Comparison of ENCODE assay signal across 20 cellular contexts in genomic region chr9:70481471-70481870, GRCh38.
DNase-seq lines count a peak whose midpoint lies in the region; ATAC-seq and TF ChIP-seq lines count a peak whose summit lies in the region.
"Had no signal": no experiment of that assay in that cellular context is flagged by ENCODE, and none has a peak within 500 bp of the region (broad histone marks: within the 10 kb centered on the region; RNA-seq: fewer than 3 reads in every experiment).

No MANE protein-coding gene starts in this region.

- no peaks in the 10 kb centered on the region for H3K27me3 ChIP-seq in right cardiac atrium (ENCODE audit: control insufficient read depth, insufficient read depth)
- H3K27me3 ChIP-seq in right lobe of liver: no peaks in the 10 kb centered on the region
- no peaks in the 10 kb centered on the region for H3K27me3 ChIP-seq in skeletal muscle tissue (ENCODE audit: control insufficient read depth in 3 of 3, insufficient read depth in 3 of 3, low read length in 3 of 3)
- no peaks in the 10 kb centered on the region for H3K27me3 ChIP-seq in aorta (ENCODE audit: control insufficient read depth in 1 of 2, insufficient read depth in 2 of 2, low read length in 1 of 2)

- no peak for TF ChIP-seq CTCF in right lobe of liver (IDR thresholded peaks at IDR 0.05)

- peaks cover 46% of the 10 kb centered on the region for H3K4me1 ChIP-seq in right cardiac atrium (ENCODE audit: control insufficient read depth, insufficient read depth, low read length)
- H3K4me1 ChIP-seq in right lobe of liver: peaks cover 0 to 55% (median 26%) of the 10 kb centered on the region in 4 donors
- peaks cover 53 to 79% (median 70%) of the 10 kb centered on the region in 3 donors for H3K4me1 ChIP-seq in skeletal muscle tissue (ENCODE audit: control insufficient read depth in 3 of 3, insufficient read depth in 3 of 3, low read length in 3 of 3)
- peaks cover 8 to 18% of the 10 kb centered on the region in 2 donors for H3K4me1 ChIP-seq in aorta (ENCODE audit: control insufficient read depth in 1 of 2, insufficient read depth in 2 of 2, low read length in 2 of 2)
- H3K4me1 ChIP-seq: Caco-2 had no signal

- H3K4me3 ChIP-seq in right cardiac atrium (ENCODE audit: low read length): no peak overlapping the region
- H3K4me3 ChIP-seq in right lobe of liver: no peak overlapping the region
- H3K4me3 ChIP-seq in skeletal muscle tissue (ENCODE audit: low read length in 3 of 3): no peak overlapping the region
- no peak overlapping the region for H3K4me3 ChIP-seq in aorta (ENCODE audit: low read length in 2 of 2)

- intact Hi-C loops in right cardiac atrium (cut with DNase I): loop anchor here (2.0 to 10.0 kb wide), 6 partner anchors 59 to 127 kb away; partner anchors contain the start of gene KLF9 (in 1 of the 4)
- intact Hi-C loops in left ventricle myocardium superior (cut with micrococcal nuclease): loop anchor here (5.0 to 10.0 kb wide), 3 partner anchors 69 to 127 kb away; partner anchors contain the start of gene KLF9
- intact Hi-C loops in right lobe of liver (cut with DNase I): loop anchor here (2.0 to 10.0 kb wide), 2 partner anchors 57 to 61 kb away; no protein-coding TSS in a partner anchor
- intact Hi-C loops in aorta (cut with DNase I): loop anchor here (2.0 to 5.0 kb wide), 4 partner anchors 61 to 139 kb away; no protein-coding TSS in a partner anchor

- DNase-seq in right cardiac atrium (no peak), left ventricle myocardium superior (no peak), right lobe of liver (no peak), aorta (no peak), COR-L47 (lab: John Stamatoyannopoulos, UW) (no peak)
- DNase-seq in activated T-cell treated with anti-CD3 and anti-CD28 coated beads, Interleukin-2, amount 50 U/mL, for 48 hours: no peak
- DNase-seq: activated B cell treated with CpG ODN at 0.5 μM for 24 hours; activated naive CD4-positive, alpha-beta T cell treated with anti-CD3 and anti-CD28 coated beads, Interleukin-2, amount 10 ng/mL, durations not matched to agents 7 days and 5 days; Caco-2; erythroblast; H9; mesendoderm; NCI-H1436 treated with DMSO at 0.1 percent for 48 hours; NCI-H446 treated with DMSO at 0.1 percent for 48 hours; OCI-M1; stimulated activated CD4-positive, alpha-beta T cell treated with anti-CD3 and anti-CD28 coated beads, Interleukin-2, amount 100 ng/mL, for 48 hours; SW 1271 had no signal

- WGBS in right cardiac atrium: 80% methylated on average over 1 of the region's 1 CpG
- WGBS in right lobe of liver (ENCODE audit: insufficient coverage, low coverage, low lambda C conversion rate, missing lambda C conversion rate): 89% methylated on average over 1 of the region's 1 CpG
- WGBS in aorta, 2 donors: 78 to 83% methylated on average over 1 of the region's 1 CpG

- TF ChIP-seq POLR2A in right lobe of liver (IDR thresholded peaks at IDR 0.05): no peak

- no peaks in the 10 kb centered on the region for H3K9me3 ChIP-seq in right cardiac atrium (ENCODE audit: control insufficient read depth, low read length)
- no peaks in the 10 kb centered on the region for H3K9me3 ChIP-seq in right lobe of liver
- no peaks in the 10 kb centered on the region for H3K9me3 ChIP-seq in skeletal muscle tissue (ENCODE audit: control insufficient read depth in 3 of 3, low read length in 3 of 3)
- no peaks in the 10 kb centered on the region for H3K9me3 ChIP-seq in aorta (ENCODE audit: control insufficient read depth, low read length)
- H3K9me3 ChIP-seq: Caco-2 had no signal

- no peaks in the 10 kb centered on the region for H3K36me3 ChIP-seq in right lobe of liver
- H3K36me3 ChIP-seq in skeletal muscle tissue (ENCODE audit: control insufficient read depth in 3 of 3, insufficient read depth in 3 of 3, low read length in 3 of 3): no peaks in the 10 kb centered on the region
- H3K36me3 ChIP-seq in aorta (ENCODE audit: control insufficient read depth in 1 of 2, insufficient read depth in 2 of 2, low read length in 1 of 2): no peaks in the 10 kb centered on the region

- ATAC-seq in right cardiac atrium (no peak), left ventricle myocardium superior (no peak), right lobe of liver (no peak), aorta (ENCODE audit: low FRiP score) (no peak), GM21515 (IDR thresholded peaks at IDR 0.05; ENCODE audit: unreplicated experiment) (no peak)

- peak overlapping the region; percentile 95 for H3K27ac ChIP-seq in right cardiac atrium (ENCODE audit: low read length)
- peak overlapping the region; percentile 78 to 94 (median 93) for H3K27ac ChIP-seq in right lobe of liver
- H3K27ac ChIP-seq in skeletal muscle tissue (ENCODE audit: low read depth, low read length): peak overlapping the region; percentile 92
- peak overlapping the region; percentile 91 to 97 for H3K27ac ChIP-seq in aorta (ENCODE audit: low read depth in 1 of 2, low read length in 2 of 2)
- H3K27ac ChIP-seq: KMS-11 had no signal

- peak overlapping the region in 2 of 3 donors; percentile 80 to 88 for H3K9ac ChIP-seq in skeletal muscle tissue (ENCODE audit: low read depth in 1 of 3, low read length in 3 of 3)
- H3K9ac ChIP-seq: KMS-11 had no signal
